In genomic region chr17:59431606-59432005, GRCh38 we compare ENCODE assay signal across 18 cellular contexts.
"Had no signal": no experiment of that assay in that cellular context is flagged by ENCODE, and none has a peak within 500 bp of the region (broad histone marks: within the 10 kb centered on the region; RNA-seq: fewer than 3 reads in every experiment).

No MANE protein-coding gene starts in this region.

- H3K4me3 Mint-ChIP-seq: activated naive CD8-positive, alpha-beta T cell; brain; T-helper 17 cell had no signal

- H3K4me3 ChIP-seq: gastroesophageal sphincter, heart right ventricle, left ventricle myocardium inferior, suprapubic skin, upper lobe of left lung had no signal

- FAIRE-seq: keratinocyte had no signal

- H3K36me3 ChIP-seq: gastroesophageal sphincter, heart right ventricle, left ventricle myocardium inferior, suprapubic skin, upper lobe of left lung, WERI-Rb-1 had no signal

- H3K27me3 Mint-ChIP-seq: activated naive CD8-positive, alpha-beta T cell; T-helper 17 cell had no signal

- H3K27ac ChIP-seq: gastroesophageal sphincter, heart right ventricle, left ventricle myocardium inferior, suprapubic skin, upper lobe of left lung, WERI-Rb-1 had no signal

- H3K9me3 ChIP-seq: suprapubic skin, upper lobe of left lung had no signal

- DNase-seq: activated CD4-positive, alpha-beta T cell treated with anti-CD3 and anti-CD28 coated beads for 4 hours; activated CD8-positive, alpha-beta memory T cell treated with anti-CD3 and anti-CD28 coated beads for 24 hours; activated T-cell treated with anti-CD3 and anti-CD28 coated beads for 4 hours; amniotic stem cell; effector memory CD4-positive, alpha-beta T cell; heart right ventricle; left ventricle myocardium inferior; SIG-M5; stimulated activated CD4-positive, alpha-beta T cell treated with anti-CD3 and anti-CD28 coated beads, Interleukin-4, amount 100 ng/mL, for 24 hours; stimulated activated naive CD4-positive, alpha-beta T cell treated with Interleukin-2 at 50 U/mL for 16 hours; T-helper 17 cell; upper lobe of left lung; WERI-Rb-1 had no signal

- ATAC-seq: gastroesophageal sphincter, heart right ventricle, T-helper 17 cell had no signal

- H3K27me3 ChIP-seq: gastroesophageal sphincter, heart right ventricle, suprapubic skin, upper lobe of left lung had no signal

- H3K27ac Mint-ChIP-seq: activated naive CD8-positive, alpha-beta T cell; brain; T-helper 17 cell had no signal

- H3K36me3 Mint-ChIP-seq: activated naive CD8-positive, alpha-beta T cell; brain had no signal
